7 cellular contexts compared by ENCODE assay signal in genomic region chr16:15949210-15950166, GRCh38. TPM values are rescaled to one million over a fixed set of nuclear protein-coding genes. Genes with fewer than 3 reads are reported as not detected.
A peak's percentile ranks its signal among the peaks of the same experiment; 100 is the strongest.
DNase-seq lines count a peak whose midpoint lies in the region; ATAC-seq, FAIRE-seq and TF ChIP-seq lines count a peak whose summit lies in the region.

Gene ABCC1, plus strand, starts transcription at chr16:15949616. Its CDS starts 136 bp downstream, at chr16:15949752.

- CTCF ChIA-PET in Panc1 (lab: Charles Lee) = interaction anchor here (0.6 to 1.2 kb wide), 2 partner anchors 14 to 75 kb away, joined by 3 read pairs; no protein-coding TSS in a partner anchor

- H3K4me1 ChIP-seq in Panc1 (ENCODE audit: control insufficient read depth, insufficient read depth, low read length) (peaks cover 68% of the 10 kb centered on the region), gastroesophageal sphincter (peaks cover 0 to 60% (median 18%) of the 10 kb centered on the region in 3 donors), osteoblast (ENCODE audit: insufficient read depth, low read length) (peaks cover 34% of the 10 kb centered on the region)

- peaks cover 26% of the 10 kb centered on the region for H3K4me1 Mint-ChIP-seq in type B pancreatic cell (ENCODE audit: unreplicated experiment)

- no peaks in the 10 kb centered on the region for H3K27me3 Mint-ChIP-seq in type B pancreatic cell

- WGBS in gastroesophageal sphincter (ENCODE audit: low coverage in 1 of 2), 2 donors = 0% methylated on average over 9 of the region's 112 CpGs; no CpG with 5 or more reads in 1 of the 2 donors

- no TSS peak for BruUV-seq in Panc1 (replicated peaks; lab: Mats Ljungman, UMichigan)

- no peaks in the 10 kb centered on the region for H3K9me3 Mint-ChIP-seq in type B pancreatic cell

- peak within 1 kb of the TSS; percentile 76 to 77 for H3K4me3 ChIP-seq in Panc1 (ENCODE audit: low read depth in 2 of 2, low read length in 2 of 2)
- peak within 1 kb of the TSS; percentile 74 to 96 for H3K4me3 ChIP-seq in gastroesophageal sphincter
- peak within 1 kb of the TSS; percentile 80 for H3K4me3 ChIP-seq in osteoblast (ENCODE audit: insufficient read depth, low read length)

- TF ChIP-seq CTCF in Panc1 (IDR thresholded peaks at IDR 0.05) (no peak), gastroesophageal sphincter (IDR thresholded peaks at IDR 0.05) (peak in 1 of 4 experiments; percentile 27), osteoblast (IDR thresholded peaks at IDR 0.05; ENCODE audit: extremely low read depth, low read depth, low read length) (no peak), type B pancreatic cell (conservative IDR thresholded peaks at IDR 0.05) (no peak)

- POLR2A ChIA-PET in Panc1 (lab: Charles Lee) = interaction anchor here (0.6 kb wide), 3 partner anchors 18 to 100 kb away, joined by 4 to 6 read pairs (median 6); no protein-coding TSS in a partner anchor

- H3K9me3 ChIP-seq in Panc1 (ENCODE audit: control insufficient read depth, insufficient read depth, low read depth, low read length) (no peaks in the 10 kb centered on the region), gastroesophageal sphincter (no peaks in the 10 kb centered on the region), osteoblast (ENCODE audit: low read depth, low read length) (no peaks in the 10 kb centered on the region)

- peak; percentile 54 for ATAC-seq in HG02852 (IDR thresholded peaks at IDR 0.05; ENCODE audit: unreplicated experiment)
- ATAC-seq in Panc1 = peak; percentile 84
- ATAC-seq in gastroesophageal sphincter = peak; percentile 84

- H3K4me2 ChIP-seq in osteoblast (ENCODE audit: insufficient read depth, low read length) = peak within 1 kb of the TSS; percentile 96

- H3K27ac Mint-ChIP-seq in type B pancreatic cell = peak within 1 kb of the TSS; percentile 94

- H3K36me3 ChIP-seq in Panc1 (ENCODE audit: control insufficient read depth, insufficient read depth, low read length) (no peaks in the 10 kb centered on the region; the same call in 1 of the 2 replicates), gastroesophageal sphincter (no peaks in the 10 kb centered on the region), osteoblast (ENCODE audit: insufficient read depth, low read length) (no peaks in the 10 kb centered on the region)

- intact Hi-C loops in Panc1 (cut with micrococcal nuclease; ENCODE audit: unreplicated experiment) = loop anchor here (5.0 kb wide), 1 partner anchor 43 kb away; no protein-coding TSS in a partner anchor

- no peak for TF ChIP-seq EP300 in gastroesophageal sphincter (IDR thresholded peaks at IDR 0.05)

- no peaks in the 10 kb centered on the region for H3K36me3 Mint-ChIP-seq in type B pancreatic cell

- H3K27ac ChIP-seq in Panc1 (ENCODE audit: low read length) (peak within 1 kb of the TSS; percentile 98), gastroesophageal sphincter (peak within 1 kb of the TSS; percentile 90 to 98 (median 93)), osteoblast (ENCODE audit: low read depth, low read length) (peak within 1 kb of the TSS; percentile 83)

- peak in 1 of 2 donors; percentile 35 for TF ChIP-seq POLR2A in gastroesophageal sphincter (IDR thresholded peaks at IDR 0.05)

- peaks cover 53% of the 10 kb centered on the region for H3K79me2 ChIP-seq in osteoblast (ENCODE audit: insufficient read depth, low read length)

- H3K4me3 Mint-ChIP-seq in type B pancreatic cell = peak within 1 kb of the TSS; percentile 98

- FAIRE-seq in GM18507 (lab: Jason Lieb, UNC) = no peak

- peak; percentile 60 for DNase-seq in GM18507 (ENCODE audit: extremely low spot score, insufficient read length, low read depth)
- no peak for DNase-seq in Panc1 (ENCODE audit: low read depth, low spot score)
- peak; percentile 33 for DNase-seq in activated effector memory CD4-positive, alpha-beta T cell treated with Interleukin-2 at 50 U/mL for 16 hours
- peak; percentile 97 for DNase-seq in osteoblast (ENCODE audit: insufficient read length, low spot score, missing footprints)
- DNase-seq in type B pancreatic cell (ENCODE audit: extremely low spot score, unreplicated experiment) = no peak

- in situ Hi-C loops in Panc1 (cut with HindIII; ENCODE audit: low pct_unique_long_range_greater_than_20kb, low sequenced_read_pairs) = no loop called here

- peak within 1 kb of the TSS; percentile 91 for H2AFZ ChIP-seq in osteoblast (ENCODE audit: low read length)

- peaks cover 23% of the 10 kb centered on the region for H4K20me1 ChIP-seq in osteoblast (ENCODE audit: insufficient read depth, low read length)

- H3K27me3 ChIP-seq in Panc1 (ENCODE audit: control insufficient read depth, insufficient read depth, low read length) = no peaks in the 10 kb centered on the region
- no peaks in the 10 kb centered on the region for H3K27me3 ChIP-seq in gastroesophageal sphincter
- no peaks in the 10 kb centered on the region for H3K27me3 ChIP-seq in osteoblast (ENCODE audit: insufficient read depth, low read length)

RNA-seq across cellular contexts. Expression of gene ABCC1, which starts in this region (rescaled TPM):
- total RNA-seq in Panc1 (2021; ENCODE audit: unreplicated experiment) (296 TPM), gastroesophageal sphincter (100 to 1,000 TPM in 1 of 4 donors, 10 to 100 TPM in 3; 50.8 to 122 (median 63.1) TPM), osteoblast (33.7 and 37.7 TPM in 2 replicates), type B pancreatic cell (ENCODE audit: low replicate concordance) (38.1 and 53.7 TPM in 2 replicates)
- polyA plus RNA-seq in Panc1 (2012; ENCODE audit: insufficient read length) = 397 TPM

Comparison
In these comparisons a context has a peak if more than half of its experiments do, and no peak if none do; other contexts are left out.
1. DNase-seq: peak in GM18507 (single experiment), activated effector memory CD4-positive, alpha-beta T cell treated with Interleukin-2 at 50 U/mL for 16 hours (single experiment) and osteoblast (single experiment); none in Panc1 (single experiment) and type B pancreatic cell (single experiment).
2. Peak in every context shown above with its lines, with median percentiles within 50 percentile points of each other: ATAC-seq, H3K27ac ChIP-seq and H3K4me3 ChIP-seq.